Comparison of ENCODE assay signal across 8 cellular contexts in genomic region chr10:9126728-9127127, GRCh38.
"Had no signal": no experiment of that assay in that cellular context is flagged by ENCODE, and none has a peak within 500 bp of the region (broad histone marks: within the 10 kb centered on the region; RNA-seq: fewer than 3 reads in every experiment).

No MANE protein-coding gene starts in this region.

- H3K4me3 ChIP-seq: GM23338 had no signal

- DNase-seq: H9, HCEC 1CT had no signal

- H2AFZ ChIP-seq: GM23338 had no signal

- H3K27ac Mint-ChIP-seq: GM23338, H9, IgD-negative memory B cell had no signal

- H3K4me3 Mint-ChIP-seq: GM23338, H9, IgD-negative memory B cell had no signal

- H3K27me3 Mint-ChIP-seq: IgD-negative memory B cell had no signal

- FAIRE-seq: H1, H54, HepG2 had no signal

- H3K9me3 Mint-ChIP-seq: GM23338, H9 had no signal

- H3K4me1 Mint-ChIP-seq: GM23338, H9, IgD-negative memory B cell had no signal

- H3K27ac ChIP-seq: HL-60 had no signal

- H3K36me3 Mint-ChIP-seq: IgD-negative memory B cell had no signal

- H3K4me2 ChIP-seq: GM23338 had no signal

- ATAC-seq: GM23338, HepG2 had no signal
